Comparison of ENCODE assay signal across 8 cellular contexts in genomic region chrX:24647257-24648058, GRCh38. TPM values are rescaled to one million over a fixed set of nuclear protein-coding genes. Genes with fewer than 3 reads are reported as not detected.
DNase-seq lines count a peak whose midpoint lies in the region; ATAC-seq and TF ChIP-seq lines count a peak whose summit lies in the region.

PCYT1B (minus strand) TSS chrX:24647347; CDS start chrX:24647105, 242 bp downstream.

- ATAC-seq in HG02970 (IDR thresholded peaks at IDR 0.05; ENCODE audit: low FRiP score, unreplicated experiment), result no peak

- peaks cover 3% of the 10 kb centered on the region for H3K79me2 ChIP-seq in mammary epithelial cell (ENCODE audit: insufficient read depth, low read length)
- H3K79me2 ChIP-seq in smooth muscle cell (ENCODE audit: low read depth), result no peaks in the 10 kb centered on the region

- H3F3A ChIP-seq in smooth muscle cell (ENCODE audit: low read depth), result no peaks in the 10 kb centered on the region

- H3K36me3 ChIP-seq in HAP-1 (replicated peaks) (no peaks in the 10 kb centered on the region), mammary epithelial cell (ENCODE audit: insufficient read depth, low read length) (no peaks in the 10 kb centered on the region), iPS-20b (ENCODE audit: insufficient read depth, low read depth, low read length) (no peaks in the 10 kb centered on the region; the same call in 1 of the 2 replicates), smooth muscle cell (ENCODE audit: low read depth) (no peaks in the 10 kb centered on the region)

- 29% methylated on average over 19 of the region's 24 CpGs for WGBS in mammary epithelial cell (ENCODE audit: low coverage, missing lambda C conversion rate)
- WGBS in smooth muscle cell (ENCODE audit: low lambda C conversion rate), result 4% methylated on average over 24 of the region's 24 CpGs

- H2AFZ ChIP-seq in mammary epithelial cell (ENCODE audit: low read depth, low read length) (peak within 1 kb of the TSS; percentile 84), smooth muscle cell (ENCODE audit: low read depth) (peak within 1 kb of the TSS; percentile 91)

- no TSS peak for BruUV-seq in mammary epithelial cell (replicated peaks; lab: Mats Ljungman, UMichigan)

- CTCF ChIA-PET in mammary epithelial cell (lab: Charles Lee; ENCODE audit: low non-redundant PET), result interaction anchor here (0.7 kb wide), 1 partner anchor 142 kb away, joined by 7 read pairs; no protein-coding TSS in a partner anchor

- intact Hi-C loops in mammary epithelial cell (cut with micrococcal nuclease), result loop anchor here (1.0 kb wide), 1 partner anchor 46 kb away; the partner anchor contains the start of gene POLA1

- H3K4me2 ChIP-seq in mammary epithelial cell (ENCODE audit: insufficient read depth, low read depth, low read length) (peak within 1 kb of the TSS; percentile 79), smooth muscle cell (peak within 1 kb of the TSS; percentile 87)

- no peaks in the 10 kb centered on the region for H3K27me3 ChIP-seq in HAP-1 (ENCODE audit: low read depth)
- H3K27me3 ChIP-seq in mammary epithelial cell (ENCODE audit: insufficient read depth, low read length), result no peaks in the 10 kb centered on the region
- no peaks in the 10 kb centered on the region for H3K27me3 ChIP-seq in iPS-20b (ENCODE audit: insufficient read depth, low read length)
- no peaks in the 10 kb centered on the region for H3K27me3 ChIP-seq in smooth muscle cell (ENCODE audit: low read depth)

- H3K4me1 ChIP-seq in HAP-1 (peaks cover 20% of the 10 kb centered on the region), mammary epithelial cell (ENCODE audit: insufficient read depth, low read length) (peaks cover 9% of the 10 kb centered on the region), iPS-20b (ENCODE audit: insufficient read depth, low read length) (peaks cover 9% of the 10 kb centered on the region; the same call in 1 of the 2 replicates), smooth muscle cell (ENCODE audit: low read depth) (peaks cover 17% of the 10 kb centered on the region)

- no peaks in the 10 kb centered on the region for H4K20me1 ChIP-seq in mammary epithelial cell (ENCODE audit: insufficient read depth, low read length)
- H4K20me1 ChIP-seq in smooth muscle cell (ENCODE audit: low read depth), result no peaks in the 10 kb centered on the region

- H3K27ac ChIP-seq in mammary epithelial cell (ENCODE audit: insufficient read depth, low read depth, low read length) (peak within 1 kb of the TSS; percentile 54), iPS-20b (ENCODE audit: low read length) (peak within 1 kb of the TSS; percentile 99), smooth muscle cell (ENCODE audit: low read depth) (peak within 1 kb of the TSS; percentile 60)

- H3K9ac ChIP-seq in mammary epithelial cell (ENCODE audit: insufficient read depth, low read length), result peak within 1 kb of the TSS; percentile 69
- peak within 1 kb of the TSS; percentile 96; the same call in 1 of the 2 replicates for H3K9ac ChIP-seq in iPS-20b (ENCODE audit: low read depth, low read length)
- H3K9ac ChIP-seq in smooth muscle cell (ENCODE audit: low read depth), result no peak within 1 kb of the TSS

- TF ChIP-seq CTCF in mammary epithelial cell (conservative IDR thresholded peaks at IDR 0.05 in 1 of 2, IDR thresholded peaks at IDR 0.05 in 1 of 2; ENCODE audit: extremely low read depth in 1 of 2, insufficient read depth in 1 of 2, low read depth in 1 of 2, low read length in 2 of 2) (no peak), smooth muscle cell (IDR thresholded peaks at IDR 0.05; ENCODE audit: borderline replicate concordance, insufficient read depth, poor library complexity, severe bottlenecking) (no peak)

- no peaks in the 10 kb centered on the region for H3K9me3 ChIP-seq in HAP-1
- no peaks in the 10 kb centered on the region for H3K9me3 ChIP-seq in mammary epithelial cell (replicated peaks; ENCODE audit: insufficient read depth, low read length)
- no peaks in the 10 kb centered on the region for H3K9me3 ChIP-seq in iPS-20b (ENCODE audit: insufficient read depth, low read depth, low read length)
- H3K9me3 ChIP-seq in smooth muscle cell (replicated peaks; ENCODE audit: low read depth), result no peaks in the 10 kb centered on the region

- in situ Hi-C loops in HAP-1 (cut with MboI; ENCODE audit: low sequenced_read_pairs) (no loop called here), mammary epithelial cell (cut with MboI; ENCODE audit: low sequenced_read_pairs in 2 of 2) (no loop called here)

- dilution Hi-C loops in mammary epithelial cell (cut with HindIII; ENCODE audit: low sequenced_read_pairs), result no loop called here

- H3K4me3 ChIP-seq in HAP-1 (peak within 1 kb of the TSS; percentile 16), mammary epithelial cell (replicated peaks in 1 of 3; ENCODE audit: insufficient read depth in 1 of 3, low read depth in 2 of 3, low read length in 3 of 3) (peak within 1 kb of the TSS; percentile 42 to 55 (median 54)), iPS-20b (ENCODE audit: low read length) (peak within 1 kb of the TSS; percentile 90), smooth muscle cell (peak within 1 kb of the TSS; percentile 54)

- peak; percentile 95 for DNase-seq in DMS 273 (lab: John Stamatoyannopoulos, UW; ENCODE audit: unreplicated experiment)
- DNase-seq in HAP-1 (ENCODE audit: low spot score in 2 of 2), result peak; percentile 95
- DNase-seq in NCI-H146 treated with DMSO at 0.1 percent for 48 hours (lab: John Stamatoyannopoulos, UW; ENCODE audit: unreplicated experiment), result peak; percentile 83
- DNase-seq in activated CD4-positive, CD25-positive, alpha-beta regulatory T cell treated with anti-CD3 and anti-CD28 coated beads, Interleukin-2, amount 50 U/mL, for 16 hours (ENCODE audit: low read depth, low spot score), result peak; percentile 7
- peak; percentile 80 for DNase-seq in mammary epithelial cell
- peak; percentile 56 for DNase-seq in smooth muscle cell (lab: John Stamatoyannopoulos, UW; ENCODE audit: unreplicated experiment)

RNA-seq across cellular contexts. Expression of gene PCYT1B, which starts in this region (rescaled TPM):
- total RNA-seq in mammary epithelial cell, result 10 to 100 TPM; 12.1 to 18.3 TPM
- polyA plus RNA-seq in mammary epithelial cell, result 17.8 TPM
- polyA minus RNA-seq in mammary epithelial cell, result 17.2 TPM
- total RNA-seq in smooth muscle cell, result 9.4 and 12.0 TPM in 2 replicates
- 4.2 and 5.1 TPM in 2 replicates for polyA plus RNA-seq in smooth muscle cell

Comparison
In these comparisons a context has a peak if more than half of its experiments do, and no peak if none do; other contexts are left out.
1. DNase-seq: peak in every context shown above with its lines; median percentile 95 in DMS 273; 95 in HAP-1; 83 in NCI-H146 treated with DMSO at 0.1 percent for 48 hours; 80 in mammary epithelial cell; 56 in smooth muscle cell; 7 in activated CD4-positive, CD25-positive, alpha-beta regulatory T cell treated with anti-CD3 and anti-CD28 coated beads, Interleukin-2, amount 50 U/mL, for 16 hours.
2. H3K4me3 ChIP-seq: peak in every context shown above with its lines; median percentile 90 in iPS-20b; 54 in mammary epithelial cell; 54 in smooth muscle cell; 16 in HAP-1.